ENCODE assay signal across 1 cellular context in the genomic region with DNA sequence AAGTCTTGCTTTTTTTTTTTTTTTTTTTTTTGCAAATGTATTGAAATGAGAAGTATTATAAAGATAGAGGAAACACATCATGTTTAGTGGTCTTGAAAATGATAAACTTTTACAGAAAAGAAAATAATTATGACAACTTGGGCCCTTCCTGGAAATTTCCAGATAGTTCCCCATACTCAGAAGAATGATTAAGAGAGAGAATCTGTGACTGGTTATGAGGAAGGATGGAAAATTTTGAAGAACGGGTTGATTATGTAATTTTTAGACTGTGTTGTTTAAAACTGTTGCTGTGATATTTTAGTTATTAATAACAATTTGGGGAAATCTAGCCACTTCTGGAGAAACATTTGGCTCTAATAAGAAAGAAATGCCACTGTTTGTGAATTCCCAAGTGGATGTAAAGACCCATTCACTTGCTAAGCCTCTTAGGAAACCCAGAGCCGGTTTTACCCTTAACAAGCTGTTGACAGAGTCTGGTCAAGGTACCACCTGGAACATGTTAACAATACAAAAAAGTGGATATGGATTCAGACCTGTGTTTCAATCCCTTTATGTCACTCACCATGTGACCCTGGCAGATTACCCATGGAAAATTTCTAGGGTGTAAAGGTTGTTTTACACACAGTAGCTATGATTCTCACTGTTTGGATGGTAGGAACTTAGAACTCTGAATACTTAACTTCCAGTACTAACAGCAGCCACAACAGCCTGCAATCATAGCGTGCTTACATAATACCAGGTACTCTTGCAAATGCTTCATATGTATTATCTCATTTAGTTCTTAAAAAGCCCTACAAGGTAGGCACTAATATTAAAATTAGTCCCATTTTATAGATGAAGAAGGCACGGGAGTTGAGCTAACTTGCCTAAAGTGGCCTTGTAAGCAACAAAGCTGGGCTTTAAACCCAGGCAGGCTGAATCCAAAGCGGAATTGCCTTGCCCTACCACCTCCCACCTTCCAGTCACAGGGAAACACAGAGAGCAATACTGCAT.
TF ChIP-seq lines count a peak whose summit lies in the region.

No MANE protein-coding gene starts in this region.

TF ChIP-seq in HepG2, 621 proteins besides CTCF, POLR2A, EP300 and RAD21 (continued from another document and continues in another):
- no peak; the same call in 1 of the 2 replicates for TF ChIP-seq ZBED4 (CRISPR knock-in tag; IDR thresholded peaks at IDR 0.05; ENCODE audit: borderline replicate concordance)
- TF ChIP-seq ZNF510 (CRISPR knock-in tag; IDR thresholded peaks at IDR 0.05; ENCODE audit: low read depth): no peak
- no peak for TF ChIP-seq SMYD3 (CRISPR knock-in tag; IDR thresholded peaks at IDR 0.05)
- TF ChIP-seq KLF15 (CRISPR knock-in tag; IDR thresholded peaks at IDR 0.05; ENCODE audit: borderline replicate concordance): no peak
- TF ChIP-seq ZNF513 (CRISPR knock-in tag; conservative IDR thresholded peaks at IDR 0.05): no peak
- TF ChIP-seq, protein P1, sequence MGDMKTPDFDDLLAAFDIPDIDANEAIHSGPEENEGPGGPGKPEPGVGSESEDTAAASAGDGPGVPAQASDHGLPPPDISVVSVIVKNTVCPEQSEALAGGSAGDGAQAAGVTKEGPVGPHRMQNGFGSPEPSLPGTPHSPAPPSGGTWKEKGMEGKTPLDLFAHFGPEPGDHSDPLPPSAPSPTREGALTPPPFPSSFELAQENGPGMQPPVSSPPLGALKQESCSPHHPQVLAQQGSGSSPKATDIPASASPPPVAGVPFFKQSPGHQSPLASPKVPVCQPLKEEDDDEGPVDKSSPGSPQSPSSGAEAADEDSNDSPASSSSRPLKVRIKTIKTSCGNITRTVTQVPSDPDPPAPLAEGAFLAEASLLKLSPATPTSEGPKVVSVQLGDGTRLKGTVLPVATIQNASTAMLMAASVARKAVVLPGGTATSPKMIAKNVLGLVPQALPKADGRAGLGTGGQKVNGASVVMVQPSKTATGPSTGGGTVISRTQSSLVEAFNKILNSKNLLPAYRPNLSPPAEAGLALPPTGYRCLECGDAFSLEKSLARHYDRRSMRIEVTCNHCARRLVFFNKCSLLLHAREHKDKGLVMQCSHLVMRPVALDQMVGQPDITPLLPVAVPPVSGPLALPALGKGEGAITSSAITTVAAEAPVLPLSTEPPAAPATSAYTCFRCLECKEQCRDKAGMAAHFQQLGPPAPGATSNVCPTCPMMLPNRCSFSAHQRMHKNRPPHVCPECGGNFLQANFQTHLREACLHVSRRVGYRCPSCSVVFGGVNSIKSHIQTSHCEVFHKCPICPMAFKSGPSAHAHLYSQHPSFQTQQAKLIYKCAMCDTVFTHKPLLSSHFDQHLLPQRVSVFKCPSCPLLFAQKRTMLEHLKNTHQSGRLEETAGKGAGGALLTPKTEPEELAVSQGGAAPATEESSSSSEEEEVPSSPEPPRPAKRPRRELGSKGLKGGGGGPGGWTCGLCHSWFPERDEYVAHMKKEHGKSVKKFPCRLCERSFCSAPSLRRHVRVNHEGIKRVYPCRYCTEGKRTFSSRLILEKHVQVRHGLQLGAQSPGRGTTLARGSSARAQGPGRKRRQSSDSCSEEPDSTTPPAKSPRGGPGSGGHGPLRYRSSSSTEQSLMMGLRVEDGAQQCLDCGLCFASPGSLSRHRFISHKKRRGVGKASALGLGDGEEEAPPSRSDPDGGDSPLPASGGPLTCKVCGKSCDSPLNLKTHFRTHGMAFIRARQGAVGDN (CRISPR knock-in tag; IDR thresholded peaks at IDR 0.05): no peak
- TF ChIP-seq, protein P2, sequence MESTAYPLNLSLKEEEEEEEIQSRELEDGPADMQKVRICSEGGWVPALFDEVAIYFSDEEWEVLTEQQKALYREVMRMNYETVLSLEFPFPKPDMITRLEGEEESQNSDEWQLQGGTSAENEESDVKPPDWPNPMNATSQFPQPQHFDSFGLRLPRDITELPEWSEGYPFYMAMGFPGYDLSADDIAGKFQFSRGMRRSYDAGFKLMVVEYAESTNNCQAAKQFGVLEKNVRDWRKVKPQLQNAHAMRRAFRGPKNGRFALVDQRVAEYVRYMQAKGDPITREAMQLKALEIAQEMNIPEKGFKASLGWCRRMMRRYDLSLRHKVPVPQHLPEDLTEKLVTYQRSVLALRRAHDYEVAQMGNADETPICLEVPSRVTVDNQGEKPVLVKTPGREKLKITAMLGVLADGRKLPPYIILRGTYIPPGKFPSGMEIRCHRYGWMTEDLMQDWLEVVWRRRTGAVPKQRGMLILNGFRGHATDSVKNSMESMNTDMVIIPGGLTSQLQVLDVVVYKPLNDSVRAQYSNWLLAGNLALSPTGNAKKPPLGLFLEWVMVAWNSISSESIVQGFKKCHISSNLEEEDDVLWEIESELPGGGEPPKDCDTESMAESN (CRISPR knock-in tag; conservative IDR thresholded peaks at IDR 0.05): no peak
- no peak for TF ChIP-seq ARID2 (CRISPR knock-in tag; IDR thresholded peaks at IDR 0.05; ENCODE audit: borderline replicate concordance)
- TF ChIP-seq U2AF2 (IDR thresholded peaks at IDR 0.05; ENCODE audit: low read depth, low read length): no peak
- TF ChIP-seq HIVEP1 (CRISPR knock-in tag; IDR thresholded peaks at IDR 0.05): no peak
- no peak for TF ChIP-seq MAFK (conservative IDR thresholded peaks at IDR 0.05 in 1 of 2, IDR thresholded peaks at IDR 0.05 in 1 of 2; ENCODE audit: low read length in 2 of 2)
- no peak for TF ChIP-seq ZBTB46 (CRISPR knock-in tag; IDR thresholded peaks at IDR 0.05; ENCODE audit: borderline replicate concordance)
- TF ChIP-seq, protein P3, sequence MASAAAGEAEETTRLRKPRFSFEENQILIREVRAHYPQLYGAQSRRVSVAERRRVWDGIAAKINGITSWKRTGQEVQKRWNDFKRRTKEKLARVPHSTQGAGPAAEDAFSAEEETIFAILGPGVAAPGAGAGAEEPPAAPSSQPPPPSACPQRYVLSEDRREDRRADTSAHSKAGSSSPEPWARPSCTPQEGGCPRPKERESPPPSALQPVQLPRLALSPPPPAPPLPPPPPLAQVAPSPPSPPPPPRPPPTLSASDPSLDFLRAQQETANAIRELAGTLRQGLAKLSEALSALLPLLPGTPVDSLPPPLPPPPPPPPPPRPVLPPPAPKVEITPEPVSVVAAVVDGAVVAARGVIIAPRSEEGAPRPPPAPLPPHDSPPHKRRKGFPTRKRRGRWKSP (CRISPR knock-in tag; IDR thresholded peaks at IDR 0.05): no peak; the same call in 1 of the 2 replicates
- TF ChIP-seq, protein P4, sequence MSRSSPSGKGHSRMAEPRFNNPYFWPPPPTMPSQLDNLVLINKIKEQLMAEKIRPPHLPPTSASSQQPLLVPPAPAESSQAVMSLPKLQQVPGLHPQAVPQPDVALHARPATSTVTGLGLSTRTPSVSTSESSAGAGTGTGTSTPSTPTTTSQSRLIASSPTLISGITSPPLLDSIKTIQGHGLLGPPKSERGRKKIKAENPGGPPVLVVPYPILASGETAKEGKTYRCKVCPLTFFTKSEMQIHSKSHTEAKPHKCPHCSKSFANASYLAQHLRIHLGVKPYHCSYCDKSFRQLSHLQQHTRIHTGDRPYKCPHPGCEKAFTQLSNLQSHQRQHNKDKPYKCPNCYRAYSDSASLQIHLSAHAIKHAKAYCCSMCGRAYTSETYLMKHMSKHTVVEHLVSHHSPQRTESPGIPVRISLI (CRISPR knock-in tag; IDR thresholded peaks at IDR 0.05; ENCODE audit: borderline replicate concordance): peak; percentile 35; the same call in 1 of the 2 replicates
- no peak for TF ChIP-seq ZBTB42 (CRISPR knock-in tag; IDR thresholded peaks at IDR 0.05)
- TF ChIP-seq ZNF747 (CRISPR knock-in tag; IDR thresholded peaks at IDR 0.05; ENCODE audit: borderline replicate concordance): no peak
- TF ChIP-seq, protein P5, sequence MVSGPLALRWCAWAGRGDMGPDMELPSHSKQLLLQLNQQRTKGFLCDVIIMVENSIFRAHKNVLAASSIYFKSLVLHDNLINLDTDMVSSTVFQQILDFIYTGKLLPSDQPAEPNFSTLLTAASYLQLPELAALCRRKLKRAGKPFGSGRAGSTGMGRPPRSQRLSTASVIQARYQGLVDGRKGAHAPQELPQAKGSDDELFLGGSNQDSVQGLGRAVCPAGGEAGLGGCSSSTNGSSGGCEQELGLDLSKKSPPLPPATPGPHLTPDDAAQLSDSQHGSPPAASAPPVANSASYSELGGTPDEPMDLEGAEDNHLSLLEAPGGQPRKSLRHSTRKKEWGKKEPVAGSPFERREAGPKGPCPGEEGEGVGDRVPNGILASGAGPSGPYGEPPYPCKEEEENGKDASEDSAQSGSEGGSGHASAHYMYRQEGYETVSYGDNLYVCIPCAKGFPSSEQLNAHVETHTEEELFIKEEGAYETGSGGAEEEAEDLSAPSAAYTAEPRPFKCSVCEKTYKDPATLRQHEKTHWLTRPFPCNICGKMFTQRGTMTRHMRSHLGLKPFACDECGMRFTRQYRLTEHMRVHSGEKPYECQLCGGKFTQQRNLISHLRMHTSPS (CRISPR knock-in tag; IDR thresholded peaks at IDR 0.05; ENCODE audit: low read depth): no peak
- no peak for TF ChIP-seq CHCHD3 (CRISPR knock-in tag; IDR thresholded peaks at IDR 0.05)
- TF ChIP-seq MAZ (IDR thresholded peaks at IDR 0.05; ENCODE audit: borderline replicate concordance, low read depth, low read length): no peak
- no peak for TF ChIP-seq MAZ (CRISPR knock-in tag; IDR thresholded peaks at IDR 0.05; ENCODE audit: low read depth)
- peak; percentile 88 for TF ChIP-seq PHF21A (CRISPR knock-in tag; IDR thresholded peaks at IDR 0.05)
- TF ChIP-seq, protein P6, sequence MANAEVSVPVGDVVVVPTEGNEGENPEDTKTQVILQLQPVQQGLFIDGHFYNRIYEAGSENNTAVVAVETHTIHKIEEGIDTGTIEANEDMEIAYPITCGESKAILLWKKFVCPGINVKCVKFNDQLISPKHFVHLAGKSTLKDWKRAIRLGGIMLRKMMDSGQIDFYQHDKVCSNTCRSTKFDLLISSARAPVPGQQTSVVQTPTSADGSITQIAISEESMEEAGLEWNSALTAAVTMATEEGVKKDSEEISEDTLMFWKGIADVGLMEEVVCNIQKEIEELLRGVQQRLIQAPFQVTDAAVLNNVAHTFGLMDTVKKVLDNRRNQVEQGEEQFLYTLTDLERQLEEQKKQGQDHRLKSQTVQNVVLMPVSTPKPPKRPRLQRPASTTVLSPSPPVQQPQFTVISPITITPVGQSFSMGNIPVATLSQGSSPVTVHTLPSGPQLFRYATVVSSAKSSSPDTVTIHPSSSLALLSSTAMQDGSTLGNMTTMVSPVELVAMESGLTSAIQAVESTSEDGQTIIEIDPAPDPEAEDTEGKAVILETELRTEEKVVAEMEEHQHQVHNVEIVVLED (CRISPR knock-in tag; IDR thresholded peaks at IDR 0.05; ENCODE audit: borderline replicate concordance): peak; percentile 31; the same call in 1 of the 2 replicates
